35 cellular contexts compared by ENCODE assay signal in the genomic region with DNA sequence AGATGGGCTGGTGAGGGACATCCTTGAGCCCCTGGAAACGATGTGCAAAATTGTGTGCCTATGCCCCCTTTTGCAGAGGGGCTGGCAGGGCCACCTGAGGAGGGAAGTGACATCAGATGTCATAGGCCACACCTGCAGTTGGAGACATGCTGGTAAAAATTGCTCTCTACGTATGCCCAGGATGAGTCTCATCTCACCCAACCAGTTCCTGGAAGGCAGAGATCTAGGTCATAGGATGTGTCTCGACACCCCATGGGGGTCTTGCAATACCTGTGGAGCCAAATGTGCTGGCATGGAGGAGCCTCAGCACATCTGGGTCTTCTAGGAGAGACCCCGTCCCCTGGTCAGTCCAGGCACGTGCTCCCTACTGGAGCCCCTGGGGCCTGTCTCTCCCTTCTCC.
"Had no signal": no experiment of that assay in that cellular context is flagged by ENCODE, and none has a peak within 500 bp of the region (broad histone marks: within the 10 kb centered on the region; RNA-seq: fewer than 3 reads in every experiment).

No MANE protein-coding gene starts in this region.

- ATAC-seq: Right ventricle myocardium inferior, SK-N-SH treated with all-trans-retinoic acid at 6 μM for 48 hours had no signal

- H3K27me3 Mint-ChIP-seq: activated CD4-positive, alpha-beta memory T cell treated with anti-CD3 and anti-CD28 coated beads for 36 hours; activated naive CD8-positive, alpha-beta T cell treated with anti-CD3 and anti-CD28 coated beads for 36 hours had no signal

- H3K27ac ChIP-seq: cardiac muscle cell, KMS-11, Peyer's patch, VCaP had no signal

- H3K9ac ChIP-seq: KMS-11 had no signal

- H3K36me3 ChIP-seq: cardiac muscle cell, Peyer's patch had no signal

- H3K27me3 ChIP-seq: Peyer's patch had no signal

- H3K27ac Mint-ChIP-seq: activated B cell treated with CpG ODN at 0.5 μM for 24 hours; activated CD4-positive, alpha-beta memory T cell treated with anti-CD3 and anti-CD28 coated beads for 36 hours; activated naive CD8-positive, alpha-beta T cell treated with anti-CD3 and anti-CD28 coated beads for 36 hours had no signal

- H3K4me2 ChIP-seq: KMS-11 had no signal

- H3K4me3 Mint-ChIP-seq: activated B cell treated with CpG ODN at 0.5 μM for 24 hours; activated CD4-positive, alpha-beta memory T cell treated with anti-CD3 and anti-CD28 coated beads for 36 hours; activated naive CD8-positive, alpha-beta T cell treated with anti-CD3 and anti-CD28 coated beads for 36 hours; central memory CD8-positive, alpha-beta T cell had no signal

- H3K36me3 Mint-ChIP-seq: activated CD4-positive, alpha-beta memory T cell treated with anti-CD3 and anti-CD28 coated beads for 36 hours; activated naive CD8-positive, alpha-beta T cell treated with anti-CD3 and anti-CD28 coated beads for 36 hours had no signal

- H3K9me3 Mint-ChIP-seq: central memory CD8-positive, alpha-beta T cell had no signal

- H3K4me3 ChIP-seq: cardiac muscle cell, Peyer's patch had no signal

- H3K4me1 Mint-ChIP-seq: activated naive CD8-positive, alpha-beta T cell treated with anti-CD3 and anti-CD28 coated beads for 36 hours had no signal

- DNase-seq: activated B cell treated with CpG ODN at 0.5 μM for 24 hours; activated CD4-positive, alpha-beta memory T cell treated with anti-CD3 and anti-CD28 coated beads for 36 hours; activated CD4-positive, alpha-beta T cell treated with anti-CD3 and anti-CD28 coated beads for 4 hours; activated CD4-positive, alpha-beta T cell treated with anti-CD3 and anti-CD28 coated beads, Interleukin-2, amount 50 U/mL, for 1 hour; activated CD4-positive, CD25-positive, alpha-beta regulatory T cell treated with anti-CD3 and anti-CD28 coated beads, Interleukin-2, amount 50 U/mL, for 72 hours; activated CD8-positive, alpha-beta memory T cell treated with anti-CD3 and anti-CD28 coated beads, Interleukin-2, amount 50 U/mL, for 4 hours; activated effector memory CD4-positive, alpha-beta T cell treated with Interleukin-2 at 50 U/mL for 16 hours; activated naive CD4-positive, alpha-beta T cell treated with anti-CD3 and anti-CD28 coated beads, Interleukin-2, amount 50 U/mL, for 16 hours; activated naive CD8-positive, alpha-beta T cell treated with anti-CD3 and anti-CD28 coated beads for 36 hours; activated T-cell treated with anti-CD3 and anti-CD28 coated beads for 4 hours; activated T-cell treated with anti-CD3 and anti-CD28 coated beads, Interleukin-2, amount 50 U/mL, for 48 hours; amniotic stem cell; MM.1S; MV-4-11; NCI-H1092; NCI-H1436 treated with DMSO at 0.1 percent for 48 hours; NCI-H1694 treated with DMSO at 0.1 percent for 48 hours; NCI-H2029; NCI-H2107; NCI-H2171; NCI-H446; NCI-H510A treated with DMSO at 0.1 percent for 48 hours; NCI-H69; Peyer's patch; RPMI8226; SIG-M5; T-helper 1 cell; T-helper 2 cell; T-helper 9 cell had no signal
